Comparison of ENCODE assay signal across 23 cellular contexts in genomic region chr12:105995986-105996385, GRCh38.
DNase-seq lines count a peak whose midpoint lies in the region; ATAC-seq and TF ChIP-seq lines count a peak whose summit lies in the region.
"Had no signal": no experiment of that assay in that cellular context is flagged by ENCODE, and none has a peak within 500 bp of the region (broad histone marks: within the 10 kb centered on the region; RNA-seq: fewer than 3 reads in every experiment).

No MANE protein-coding gene starts in this region.

- no peaks in the 10 kb centered on the region for H3K79me1 ChIP-seq in mesendoderm (ENCODE audit: low read length)

- peaks cover 55% of the 10 kb centered on the region for H3K4me1 Mint-ChIP-seq in HFFc6 (ENCODE audit: low read depth)
- H3K4me1 Mint-ChIP-seq: CD14-positive monocyte had no signal

- H3K9me3 Mint-ChIP-seq in HFFc6 = no peaks in the 10 kb centered on the region
- H3K9me3 Mint-ChIP-seq: activated T-cell treated with anti-CD3 and anti-CD28 coated beads, Interleukin-2, amount 50 U/mL, for 4 hours had no signal

- peak overlapping the region; percentile 3 for H3K27ac Mint-ChIP-seq in HFFc6
- H3K27ac Mint-ChIP-seq: CD14-positive monocyte had no signal

- peaks cover 4% of the 10 kb centered on the region for H3K4me1 ChIP-seq in mesendoderm (ENCODE audit: control insufficient read depth, low read depth, low read length)

- H3K36me3 ChIP-seq in WERI-Rb-1 (no peaks in the 10 kb centered on the region), mesendoderm (ENCODE audit: control insufficient read depth, insufficient read depth, low read length) (no peaks in the 10 kb centered on the region)

- H3K4me3 ChIP-seq in AG09309 (ENCODE audit: control insufficient read depth, low read depth, low read length) (no peak overlapping the region), WERI-Rb-1 (ENCODE audit: low read depth, low read length) (no peak overlapping the region), mesendoderm (ENCODE audit: low read length) (no peak overlapping the region)
- H3K4me3 ChIP-seq: dorsolateral prefrontal cortex, skin epidermis had no signal

- no peaks in the 10 kb centered on the region for H3K36me3 Mint-ChIP-seq in HFFc6 (ENCODE audit: low read depth)
- H3K36me3 Mint-ChIP-seq: CD14-positive monocyte had no signal

- H4K8ac ChIP-seq in mesendoderm (ENCODE audit: low read depth, low read length) = no peak overlapping the region

- no peaks in the 10 kb centered on the region for H3K79me2 ChIP-seq in mesendoderm (ENCODE audit: control insufficient read depth, insufficient read depth, low read length)

- in situ Hi-C loops in G401 (cut with HindIII; ENCODE audit: low sequenced_read_pairs) = no loop called here

- peak overlapping the region; percentile 2 for H3K4ac ChIP-seq in mesendoderm (ENCODE audit: low read depth, low read length)

- TF ChIP-seq CTCF in AG09309 (IDR thresholded peaks at IDR 0.05; ENCODE audit: control insufficient read depth, insufficient read depth, low read depth, low read length, missing control alignments) (no peak), HFFc6 (IDR thresholded peaks at IDR 0.05) (no peak), WERI-Rb-1 (IDR thresholded peaks at IDR 0.05; ENCODE audit: low read depth, low read length) (no peak)

- no peak overlapping the region for H3K56ac ChIP-seq in mesendoderm (ENCODE audit: low read length)

- no peak overlapping the region for H3K23ac ChIP-seq in mesendoderm (ENCODE audit: low read length)

- no peak overlapping the region for H2AK5ac ChIP-seq in mesendoderm (ENCODE audit: low read length)

- no peak overlapping the region for H2BK120ac ChIP-seq in mesendoderm (ENCODE audit: low read depth, low read length)

- no peak overlapping the region for H3K18ac ChIP-seq in mesendoderm (ENCODE audit: low read length)

- H3K27me3 ChIP-seq in WERI-Rb-1 (ENCODE audit: insufficient read depth, low read depth, severe bottlenecking) (no peaks in the 10 kb centered on the region), mesendoderm (ENCODE audit: insufficient read depth, low read length, poor library complexity) (no peaks in the 10 kb centered on the region)
- H3K27me3 ChIP-seq: dorsolateral prefrontal cortex had no signal

- no peak overlapping the region for H3K9ac ChIP-seq in mesendoderm (ENCODE audit: low read length)

- no peak overlapping the region for H2BK5ac ChIP-seq in mesendoderm (ENCODE audit: low read length)

- H3K27ac ChIP-seq in WERI-Rb-1 = no peak overlapping the region
- H3K27ac ChIP-seq in mesendoderm (ENCODE audit: low read depth, low read length) = no peak overlapping the region
- H3K27ac ChIP-seq: skin epidermis had no signal

- peak; percentile 85 for DNase-seq in AG09309 (ENCODE audit: low read depth)
- peak; percentile 85 for DNase-seq in HFFc6
- peak; percentile 90 for DNase-seq in WERI-Rb-1
- no peak for DNase-seq in mesendoderm
- DNase-seq in G401 (ENCODE audit: low spot score) = no peak
- no peak for DNase-seq in stimulated activated CD4-positive, alpha-beta T cell treated with anti-CD3 and anti-CD28 coated beads, Interleukin-15, amount 100 ng/mL, for 24 hours
- DNase-seq: activated CD4-positive, CD25-positive, alpha-beta regulatory T cell treated with anti-CD3 and anti-CD28 coated beads, Interleukin-2, amount 50 U/mL, for 72 hours; activated CD8-positive, alpha-beta memory T cell treated with anti-CD3 and anti-CD28 coated beads for 24 hours; activated naive CD4-positive, alpha-beta T cell treated with Interleukin-2 at 50 U/mL for 16 hours; activated T-cell treated with anti-CD3 and anti-CD28 coated beads, Interleukin-2, amount 50 U/mL, for 4 hours; amniotic stem cell; central memory CD4-positive, alpha-beta T cell; dorsolateral prefrontal cortex; foreskin melanocyte; GF-D8; NCI-H1694 treated with DMSO at 0.1 percent for 48 hours; posterior cingulate gyrus; SHP77; stimulated activated naive CD8-positive, alpha-beta T cell treated with anti-CD3 and anti-CD28 coated beads, Interleukin-15, Interleukin-2, amounts not matched to agents 100 U/mL and 50 U/mL, for 24 hours had no signal

- no peak overlapping the region for H4K5ac ChIP-seq in mesendoderm (ENCODE audit: low read length)

- no CpG with 5 or more reads among the region's 2 CpGs for WGBS in mesendoderm (ENCODE audit: extremely low coverage, insufficient coverage, low lambda C conversion rate)

- H3K4me3 Mint-ChIP-seq in HFFc6 = no peak overlapping the region; the same call in 1 of the 2 replicates
- H3K4me3 Mint-ChIP-seq: activated T-cell treated with anti-CD3 and anti-CD28 coated beads, Interleukin-2, amount 50 U/mL, for 4 hours; CD14-positive monocyte had no signal

- no peaks in the 10 kb centered on the region for H3K9me3 ChIP-seq in WERI-Rb-1 (ENCODE audit: severe bottlenecking)

- ATAC-seq in GM19395 (IDR thresholded peaks at IDR 0.05; ENCODE audit: unreplicated experiment) = no peak
- no peak for ATAC-seq in GM19324 (IDR thresholded peaks at IDR 0.05; ENCODE audit: low FRiP score, unreplicated experiment)
- ATAC-seq: activated T-cell treated with anti-CD3 and anti-CD28 coated beads, Interleukin-2, amount 50 U/mL, for 4 hours; stimulated activated naive CD8-positive, alpha-beta T cell treated with anti-CD3 and anti-CD28 coated beads, Interleukin-15, Interleukin-2, amounts not matched to agents 100 U/mL and 50 U/mL, for 24 hours had no signal

- H3K27me3 Mint-ChIP-seq in HFFc6 (ENCODE audit: insufficient read depth) = peaks cover 1% of the 10 kb centered on the region; the same call in 1 of the 2 replicates

- H3K4me2 ChIP-seq in mesendoderm (ENCODE audit: low read length) = no peak overlapping the region

- H2BK15ac ChIP-seq in mesendoderm (replicated peaks; ENCODE audit: low read depth) = no peak overlapping the region

Comparison
In these comparisons a context has a peak if more than half of its experiments do, and no peak if none do; other contexts are left out.
1. DNase-seq: peak in AG09309 (single experiment), HFFc6 (single experiment) and WERI-Rb-1 (single experiment); none in mesendoderm (single experiment), G401 (single experiment) and stimulated activated CD4-positive, alpha-beta T cell treated with anti-CD3 and anti-CD28 coated beads, Interleukin-15, amount 100 ng/mL, for 24 hours (single experiment).